In genomic region chr2:218710687-218711549, GRCh38 we compare ENCODE assay signal across 8 cellular contexts. TPM values are rescaled to one million over a fixed set of nuclear protein-coding genes. Genes with fewer than 3 reads are reported as not detected.
DNase-seq lines count a peak whose midpoint lies in the region; ATAC-seq, FAIRE-seq and TF ChIP-seq lines count a peak whose summit lies in the region.

Gene TTLL4, plus strand, starts transcription at chr2:218710835. Its CDS starts 26,842 bp downstream, at chr2:218737677.

- H3K36me3 ChIP-seq in Caco-2 (ENCODE audit: control insufficient read depth, insufficient read depth, low read length) (no peaks in the 10 kb centered on the region; the same call in 1 of the 2 replicates), mesenchymal stem cell (ENCODE audit: control insufficient read depth in 1 of 2, insufficient read depth in 2 of 2, low read depth in 1 of 2, low read length in 2 of 2) (peaks cover 0 to 2% of the 10 kb centered on the region in 2 experiments)

- H3K9me3 Mint-ChIP-seq in Caco-2 (ENCODE audit: unreplicated experiment), result no peaks in the 10 kb centered on the region
- no peaks in the 10 kb centered on the region for H3K9me3 Mint-ChIP-seq in effector memory CD8-positive, alpha-beta T cell

- H4K8ac ChIP-seq in mesenchymal stem cell (ENCODE audit: low read length), result peak within 1 kb of the TSS; percentile 94

- H3K18ac ChIP-seq in mesenchymal stem cell (ENCODE audit: low read depth in 1 of 2, low read length in 2 of 2), result peak within 1 kb of the TSS; percentile 90 to 99

- peak within 1 kb of the TSS; percentile 59 for H3K4me2 ChIP-seq in mesenchymal stem cell (ENCODE audit: low read length, poor library complexity, severe bottlenecking)

- H2BK5ac ChIP-seq in mesenchymal stem cell (ENCODE audit: low read depth, low read length, poor library complexity, severe bottlenecking), result peak within 1 kb of the TSS; percentile 83

- peak within 1 kb of the TSS in 1 of 2 experiments; percentile 70 for H3K23ac ChIP-seq in mesenchymal stem cell (ENCODE audit: low read length in 2 of 2)

- H2AK5ac ChIP-seq in mesenchymal stem cell (ENCODE audit: low read length, severe bottlenecking), result peak within 1 kb of the TSS; percentile 54

- POLR2A ChIA-PET in Caco-2 (lab: Charles Lee), result interaction anchor here (0.5 to 1.6 kb wide), 5 partner anchors 12 to 277 kb away, joined by 3 to 6 read pairs (median 5); partner anchors contain the start of genes BCS1L, CYP27A1 and ZNF142

- peak within 1 kb of the TSS; percentile 92 for H2BK120ac ChIP-seq in mesenchymal stem cell (ENCODE audit: low read depth, low read length)

- peak within 1 kb of the TSS; percentile 89 for H4K91ac ChIP-seq in mesenchymal stem cell (ENCODE audit: low read length)

- peak within 1 kb of the TSS; percentile 97 for H3K4me3 Mint-ChIP-seq in Caco-2 (ENCODE audit: unreplicated experiment)
- H3K4me3 Mint-ChIP-seq in effector memory CD8-positive, alpha-beta T cell, result peak within 1 kb of the TSS; percentile 93 to 98

- peak within 1 kb of the TSS; percentile 91 to 97 for H3K14ac ChIP-seq in mesenchymal stem cell (ENCODE audit: low read length in 2 of 2)

- H3K9ac ChIP-seq in mesenchymal stem cell (ENCODE audit: low read length), result peak within 1 kb of the TSS; percentile 96

- intact Hi-C loops in Caco-2 (cut with micrococcal nuclease; ENCODE audit: unreplicated experiment), result loop anchor here (1.0 to 10.0 kb wide), 6 partner anchors 24 to 254 kb away; partner anchors contain the start of genes BCS1L, CYP27A1, RNF25 and STK36

- H3K79me1 ChIP-seq in mesenchymal stem cell (replicated peaks; ENCODE audit: low read length, poor library complexity, severe bottlenecking), result peaks cover 7% of the 10 kb centered on the region

- H2BK12ac ChIP-seq in mesenchymal stem cell (ENCODE audit: low read length in 2 of 2), result peak within 1 kb of the TSS; percentile 3 to 67

- H3K27ac ChIP-seq in mesenchymal stem cell (ENCODE audit: low read length, poor library complexity, severe bottlenecking), result peak within 1 kb of the TSS; percentile 85

- H3K27me3 Mint-ChIP-seq in Caco-2 (ENCODE audit: insufficient read depth, unreplicated experiment), result no peaks in the 10 kb centered on the region
- H3K27me3 Mint-ChIP-seq in effector memory CD8-positive, alpha-beta T cell, result peaks cover 0 to 11% of the 10 kb centered on the region in 2 donors

- CTCF ChIA-PET in Caco-2 (lab: Charles Lee), result interaction anchor here (0.6 to 1.6 kb wide), 21 partner anchors 8 to 354 kb away, joined by 3 to 21 read pairs (median 5); partner anchors contain the start of genes BCS1L, CATIP, CYP27A1 and STK36

- TF ChIP-seq CTCF in Caco-2 (IDR thresholded peaks at IDR 0.05; ENCODE audit: insufficient read depth in 1 of 2, low read depth in 1 of 2, low read length in 1 of 2, severe bottlenecking in 1 of 2, unreplicated experiment in 1 of 2), result peak; percentile 74 to 89

- peak; percentile 36 for FAIRE-seq in HTR-8/SVneo (lab: Jason Lieb, UNC)

- H3K4ac ChIP-seq in mesenchymal stem cell (ENCODE audit: low read depth in 1 of 2, low read length in 2 of 2), result peak within 1 kb of the TSS; percentile 54

- H3K4me1 ChIP-seq in Caco-2, result peaks cover 18% of the 10 kb centered on the region
- peaks cover 6% of the 10 kb centered on the region for H3K4me1 ChIP-seq in mesenchymal stem cell (ENCODE audit: control insufficient read depth, insufficient read depth, low read depth, low read length)

- H2AFZ ChIP-seq in mesenchymal stem cell (ENCODE audit: low read depth, low read length), result peak within 1 kb of the TSS; percentile 93

- H3K27me3 ChIP-seq in Caco-2 (replicated peaks; ENCODE audit: control insufficient read depth, insufficient read depth, low read length), result no peaks in the 10 kb centered on the region
- no peaks in the 10 kb centered on the region for H3K27me3 ChIP-seq in mesenchymal stem cell (ENCODE audit: control insufficient read depth in 1 of 2, insufficient read depth in 1 of 2, low read length in 2 of 2)

- peak; percentile 88 for ATAC-seq in GM21367 (IDR thresholded peaks at IDR 0.05; ENCODE audit: unreplicated experiment)
- ATAC-seq in effector memory CD8-positive, alpha-beta T cell (replicated peaks), result peak; percentile 95

- peak; percentile 98 to 99 for DNase-seq in Caco-2
- peak; percentile 98 for DNase-seq in HTR-8/SVneo (ENCODE audit: insufficient read length, low spot score)
- DNase-seq in NOMO-1 treated with DMSO at 0.1 percent for 48 hours (lab: John Stamatoyannopoulos, UW; ENCODE audit: unreplicated experiment), result peak; percentile 97
- peak; percentile 95 to 97 for DNase-seq in activated CD8-positive, alpha-beta memory T cell treated with anti-CD3 and anti-CD28 coated beads for 4 hours (ENCODE audit: low read depth in 2 of 2)
- peak; percentile 98 to 99 (median 99) for DNase-seq in effector memory CD8-positive, alpha-beta T cell
- peak; percentile 96 for DNase-seq in mesenchymal stem cell
- peak; percentile 97 for DNase-seq in stimulated activated CD8-positive, alpha-beta memory T cell treated with anti-CD3 and anti-CD28 coated beads, Interleukin-12 subunit alpha, Interleukin-12 subunit beta, amount 100 ng/mL, for 4 hours (ENCODE audit: low read depth)

- BruUV-seq in Caco-2 (replicated peaks; lab: Mats Ljungman, UMichigan), result no TSS peak

- H3K4me1 Mint-ChIP-seq in Caco-2 (ENCODE audit: low read depth, unreplicated experiment), result peaks cover 13% of the 10 kb centered on the region
- peaks cover 14 to 17% of the 10 kb centered on the region in 2 donors for H3K4me1 Mint-ChIP-seq in effector memory CD8-positive, alpha-beta T cell (ENCODE audit: low read depth in 2 of 2)

- under 1% methylated on average over 67 of the region's 74 CpGs for WGBS in mesenchymal stem cell

- H3K9me3 ChIP-seq in Caco-2 (no peaks in the 10 kb centered on the region), mesenchymal stem cell (ENCODE audit: control insufficient read depth, low read length) (no peaks in the 10 kb centered on the region)

- H3K36me3 Mint-ChIP-seq in Caco-2 (ENCODE audit: insufficient read depth, unreplicated experiment), result peaks cover 4% of the 10 kb centered on the region
- peaks cover 10% of the 10 kb centered on the region for H3K36me3 Mint-ChIP-seq in effector memory CD8-positive, alpha-beta T cell (ENCODE audit: insufficient read depth)

- H3K4me3 ChIP-seq in Caco-2 (ENCODE audit: low read depth, low read length) (peak within 1 kb of the TSS; percentile 100), mesenchymal stem cell (ENCODE audit: insufficient read depth in 1 of 2, low read depth in 1 of 2, low read length in 2 of 2) (peak within 1 kb of the TSS; percentile 93 to 95)

- H3K27ac Mint-ChIP-seq in Caco-2 (ENCODE audit: unreplicated experiment), result peak within 1 kb of the TSS; percentile 94
- peak within 1 kb of the TSS; percentile 92 to 93 for H3K27ac Mint-ChIP-seq in effector memory CD8-positive, alpha-beta T cell

- peak within 1 kb of the TSS; percentile 69 for H2BK15ac ChIP-seq in mesenchymal stem cell (ENCODE audit: low read depth, poor library complexity, severe bottlenecking)

RNA-seq across cellular contexts. Expression of gene TTLL4, which starts in this region (rescaled TPM):
- total RNA-seq in Caco-2 (2022), result 86.6 and 87.9 TPM in 2 replicates
- polyA plus RNA-seq in mesenchymal stem cell (2013, experiment 1 of 2), result 19.8 TPM
- 20.5 TPM for polyA plus RNA-seq in mesenchymal stem cell (2013, experiment 2 of 2)

Comparison
In these comparisons a context has a peak if more than half of its experiments do, and no peak if none do; other contexts are left out.
1. Peak in every context shown above with its lines: DNase-seq, ATAC-seq, H3K4me3 ChIP-seq and H3K27ac ChIP-seq.